In genomic region chr6:328924-329323, GRCh38 we compare ENCODE assay signal across 20 cellular contexts. TPM values are rescaled to one million over a fixed set of nuclear protein-coding genes. Genes with fewer than 3 reads are reported as not detected.
DNase-seq lines count a peak whose midpoint lies in the region; ATAC-seq and TF ChIP-seq lines count a peak whose summit lies in the region.
"Had no signal": no experiment of that assay in that cellular context is flagged by ENCODE, and none has a peak within 500 bp of the region (broad histone marks: within the 10 kb centered on the region; RNA-seq: fewer than 3 reads in every experiment).

No MANE protein-coding gene starts in this region.

- peaks cover 0 to 70% (median 48%) of the 10 kb centered on the region in 4 donors for H3K4me1 ChIP-seq in sigmoid colon
- peaks cover 9% of the 10 kb centered on the region for H3K4me1 ChIP-seq in mammary epithelial cell (ENCODE audit: insufficient read depth, low read length)
- H3K4me1 ChIP-seq: BE2C had no signal

- H3K9ac ChIP-seq in SU-DHL-6 (ENCODE audit: low read length) (no peak overlapping the region), mammary epithelial cell (ENCODE audit: insufficient read depth, low read length) (no peak overlapping the region)

- intact Hi-C loops in Right ventricle myocardium inferior (cut with DNase I) (no loop called here), left ventricle myocardium superior (cut with micrococcal nuclease) (no loop called here), sigmoid colon (cut with DNase I) (no loop called here), mammary epithelial cell (cut with micrococcal nuclease) (loop anchor here (1.0 kb wide), 1 partner anchor 140 kb away; no protein-coding TSS in a partner anchor)

- H3K27me3 ChIP-seq in SU-DHL-6 (ENCODE audit: low read length) (no peaks in the 10 kb centered on the region), sigmoid colon (no peaks in the 10 kb centered on the region), mammary epithelial cell (ENCODE audit: insufficient read depth, low read length) (no peaks in the 10 kb centered on the region)
- H3K27me3 ChIP-seq: SJSA1 had no signal

- no peaks in the 10 kb centered on the region for H3K27me3 Mint-ChIP-seq in chondrocyte (ENCODE audit: low read depth)

- dilution Hi-C loops in mammary epithelial cell (cut with HindIII; ENCODE audit: low sequenced_read_pairs): no loop called here

- ATAC-seq in Right ventricle myocardium inferior (no peak), left ventricle myocardium superior (no peak), HG03460 (IDR thresholded peaks at IDR 0.05; ENCODE audit: unreplicated experiment) (no peak)
- ATAC-seq: CD8-positive, alpha-beta T cell had no signal

- TF ChIP-seq CTCF in SU-DHL-6 (IDR thresholded peaks at IDR 0.05; ENCODE audit: insufficient read depth, low read length, poor library complexity, severe bottlenecking) (no peak), sigmoid colon (IDR thresholded peaks at IDR 0.05) (no peak), chondrocyte (IDR thresholded peaks at IDR 0.05) (no peak), mammary epithelial cell (conservative IDR thresholded peaks at IDR 0.05 in 1 of 2, IDR thresholded peaks at IDR 0.05 in 1 of 2; ENCODE audit: extremely low read depth in 1 of 2, insufficient read depth in 1 of 2, low read depth in 1 of 2, low read length in 2 of 2) (no peak)

- no peak overlapping the region for H3K27ac ChIP-seq in SU-DHL-6 (ENCODE audit: low read depth, low read length)
- H3K27ac ChIP-seq in sigmoid colon: peak overlapping the region in 1 of 4 donors; percentile 69
- no peak overlapping the region for H3K27ac ChIP-seq in mammary epithelial cell (ENCODE audit: insufficient read depth, low read depth, low read length)
- H3K27ac ChIP-seq: RWPE1, SJSA1 had no signal

- DNase-seq in Right ventricle myocardium inferior (ENCODE audit: missing footprints): peak; percentile 45
- no peak for DNase-seq in left ventricle myocardium superior
- DNase-seq in sigmoid colon: peak; percentile 37
- no peak for DNase-seq in chondrocyte (ENCODE audit: low spot score)
- no peak for DNase-seq in mammary epithelial cell
- DNase-seq: BE2C; Calu3; CD8-positive, alpha-beta T cell; EL; H7; NCI-H1092 treated with DMSO at 0.1 percent for 48 hours; NCI-H146; NCI-H2081; NCI-H748 treated with DMSO at 0.1 percent for 48 hours; SW 1271 had no signal

- H3K4me3 Mint-ChIP-seq in chondrocyte (ENCODE audit: unreplicated experiment): no peak overlapping the region
- H3K4me3 Mint-ChIP-seq: CD8-positive, alpha-beta T cell had no signal

- H4K20me1 ChIP-seq in SU-DHL-6 (ENCODE audit: low read depth, low read length) (no peaks in the 10 kb centered on the region; the same call in 1 of the 2 replicates), mammary epithelial cell (ENCODE audit: insufficient read depth, low read length) (no peaks in the 10 kb centered on the region)

- H3K4me2 ChIP-seq in SU-DHL-6 (ENCODE audit: low read depth, low read length, poor library complexity, severe bottlenecking): peak overlapping the region; percentile 40
- H3K4me2 ChIP-seq in mammary epithelial cell (ENCODE audit: insufficient read depth, low read depth, low read length): no peak overlapping the region

- H3K9me3 Mint-ChIP-seq in chondrocyte (ENCODE audit: low read depth): peaks cover 3% of the 10 kb centered on the region
- H3K9me3 Mint-ChIP-seq: CD8-positive, alpha-beta T cell had no signal

- H3K9me2 ChIP-seq in SU-DHL-6 (replicated peaks; ENCODE audit: insufficient read depth, low read length): no peaks in the 10 kb centered on the region

- no peak overlapping the region for H3K27ac Mint-ChIP-seq in chondrocyte (ENCODE audit: unreplicated experiment)
- H3K27ac Mint-ChIP-seq: CD8-positive, alpha-beta T cell had no signal

- CTCF ChIA-PET in mammary epithelial cell (lab: Charles Lee; ENCODE audit: low non-redundant PET): no interaction called here

- H3K79me2 ChIP-seq in SU-DHL-6 (ENCODE audit: insufficient read depth, low read length) (no peaks in the 10 kb centered on the region), mammary epithelial cell (ENCODE audit: insufficient read depth, low read length) (peaks cover 3% of the 10 kb centered on the region)

- no peaks in the 10 kb centered on the region for H3K4me1 Mint-ChIP-seq in chondrocyte (ENCODE audit: low read depth)

- no peak overlapping the region for H2AFZ ChIP-seq in SU-DHL-6 (ENCODE audit: low read depth, low read length, severe bottlenecking)
- no peak overlapping the region for H2AFZ ChIP-seq in mammary epithelial cell (ENCODE audit: low read depth, low read length)

- TF ChIP-seq EP300 in sigmoid colon (IDR thresholded peaks at IDR 0.05): no peak

- in situ Hi-C loops in mammary epithelial cell (cut with MboI; ENCODE audit: low sequenced_read_pairs in 2 of 2): no loop called here

- H3K9me3 ChIP-seq in SU-DHL-6 (ENCODE audit: insufficient read depth, low read length) (no peaks in the 10 kb centered on the region), sigmoid colon (no peaks in the 10 kb centered on the region), mammary epithelial cell (replicated peaks; ENCODE audit: insufficient read depth, low read length) (no peaks in the 10 kb centered on the region)
- H3K9me3 ChIP-seq: SJSA1 had no signal

- WGBS in sigmoid colon, 2 donors: 79 to 88% methylated on average over 7 of the region's 7 CpGs
- WGBS in mammary epithelial cell (ENCODE audit: low coverage, missing lambda C conversion rate): 84% methylated on average over 7 of the region's 7 CpGs

- TF ChIP-seq POLR2A in GM19099 (IDR thresholded peaks at IDR 0.05; ENCODE audit: extremely low read depth, insufficient read length, low read depth): peak; percentile 18
- TF ChIP-seq POLR2A in sigmoid colon (IDR thresholded peaks at IDR 0.05): no peak

- H3K36me3 Mint-ChIP-seq in chondrocyte (ENCODE audit: low read depth): no peaks in the 10 kb centered on the region

- no peaks in the 10 kb centered on the region for H3F3A ChIP-seq in SU-DHL-6 (ENCODE audit: insufficient read depth)

- H3K36me3 ChIP-seq in SU-DHL-6 (ENCODE audit: low read length): no peaks in the 10 kb centered on the region
- H3K36me3 ChIP-seq in sigmoid colon: no peaks in the 10 kb centered on the region
- H3K36me3 ChIP-seq in mammary epithelial cell (ENCODE audit: insufficient read depth, low read length): no peaks in the 10 kb centered on the region
- H3K36me3 ChIP-seq: BE2C, SJSA1 had no signal

- no TSS peak for BruUV-seq in mammary epithelial cell (replicated peaks; lab: Mats Ljungman, UMichigan)

- H3K4me3 ChIP-seq in SU-DHL-6 (ENCODE audit: insufficient read depth, low read length, poor library complexity, severe bottlenecking): no peak overlapping the region
- no peak overlapping the region for H3K4me3 ChIP-seq in sigmoid colon
- no peak overlapping the region for H3K4me3 ChIP-seq in mammary epithelial cell (replicated peaks in 1 of 3; ENCODE audit: insufficient read depth in 1 of 3, low read depth in 2 of 3, low read length in 3 of 3)
- H3K4me3 ChIP-seq: SJSA1 had no signal

RNA-seq across cellular contexts. Expression of gene DUSP22, which starts 36.6 kb away (rescaled TPM):
- total RNA-seq in Right ventricle myocardium inferior (50.0 TPM), left ventricle myocardium superior (50.4 TPM), sigmoid colon (100 to 1,000 TPM in 1 of 4 donors, 10 to 100 TPM in 3; 55.6 to 113 (median 80.5) TPM), chondrocyte (24.6 to 35.8 TPM (median 34.2 TPM) in 3 replicates), mammary epithelial cell (10 to 100 TPM; 21.5 to 28.2 TPM)
- polyA plus RNA-seq in sigmoid colon (10 to 100 TPM; 15.7 to 35.3 (median 32.4) TPM), mammary epithelial cell (16.4 TPM)
- 5.0 TPM for polyA minus RNA-seq in mammary epithelial cell

Comparison
In these comparisons a context has a peak if more than half of its experiments do, and no peak if none do; other contexts are left out.
1. DNase-seq: peak in Right ventricle myocardium inferior (single experiment) and sigmoid colon (single experiment); none in left ventricle myocardium superior (single experiment), chondrocyte (single experiment) and mammary epithelial cell (single experiment).